Comparison of ENCODE assay signal across 9 cellular contexts in genomic region chr2:111659361-111660281, GRCh38.
DNase-seq lines count a peak whose midpoint lies in the region; ATAC-seq and TF ChIP-seq lines count a peak whose summit lies in the region.
"Had no signal": no experiment of that assay in that cellular context is flagged by ENCODE, and none has a peak within 500 bp of the region (broad histone marks: within the 10 kb centered on the region; RNA-seq: fewer than 3 reads in every experiment).

No MANE protein-coding gene starts in this region.

- peaks cover 47% of the 10 kb centered on the region for H3K27me3 Mint-ChIP-seq in activated CD4-positive, alpha-beta memory T cell treated with anti-CD3 and anti-CD28 coated beads, Interleukin-2, amount 10 ng/mL, durations not matched to agents 7 days and 5 days

- H3K4me1 Mint-ChIP-seq in activated CD4-positive, alpha-beta memory T cell treated with anti-CD3 and anti-CD28 coated beads, Interleukin-2, amount 10 ng/mL, durations not matched to agents 7 days and 5 days, result peaks cover 34% of the 10 kb centered on the region

- CTCF ChIA-PET in activated CD4-positive, alpha-beta memory T cell treated with anti-CD3 and anti-CD28 coated beads, Interleukin-2, amount 10 ng/mL, durations not matched to agents 7 days and 5 days (lab: Charles Lee), result no interaction called here

- H3K36me3 ChIP-seq in left ventricle myocardium inferior (no peaks in the 10 kb centered on the region), smooth muscle cell (ENCODE audit: low read depth) (no peaks in the 10 kb centered on the region)

- ATAC-seq in HG02678 (IDR thresholded peaks at IDR 0.05; ENCODE audit: unreplicated experiment) (no peak), HG03442 (IDR thresholded peaks at IDR 0.05; ENCODE audit: unreplicated experiment) (no peak)

- H3K27ac ChIP-seq in HL-60 (replicated peaks) (peak overlapping the region; percentile 26), left ventricle myocardium inferior (replicated peaks) (no peak overlapping the region), smooth muscle cell (ENCODE audit: low read depth) (peak overlapping the region; percentile 72)
- H3K27ac ChIP-seq: SK-N-MC had no signal

- no peaks in the 10 kb centered on the region for H3K9me3 Mint-ChIP-seq in activated CD4-positive, alpha-beta memory T cell treated with anti-CD3 and anti-CD28 coated beads, Interleukin-2, amount 10 ng/mL, durations not matched to agents 7 days and 5 days

- no peak overlapping the region for H3K27ac Mint-ChIP-seq in activated CD4-positive, alpha-beta memory T cell treated with anti-CD3 and anti-CD28 coated beads, Interleukin-2, amount 10 ng/mL, durations not matched to agents 7 days and 5 days

- H3K4me3 ChIP-seq in HL-60 (replicated peaks; ENCODE audit: insufficient read depth, low read length) (no peak overlapping the region), left ventricle myocardium inferior (no peak overlapping the region), smooth muscle cell (no peak overlapping the region)
- H3K4me3 ChIP-seq: SK-N-MC had no signal

- in situ Hi-C loops in SK-MEL-5 (cut with HindIII; ENCODE audit: low pct_unique_long_range_greater_than_20kb, low sequenced_read_pairs), result no loop called here

- H3K4me1 ChIP-seq in left ventricle myocardium inferior (peaks cover 8% of the 10 kb centered on the region), smooth muscle cell (ENCODE audit: low read depth) (no peaks in the 10 kb centered on the region)

- WGBS in smooth muscle cell (ENCODE audit: low lambda C conversion rate), result 71% methylated on average over 13 of the region's 13 CpGs

- TF ChIP-seq CTCF in HL-60 (IDR thresholded peaks at IDR 0.05; ENCODE audit: insufficient read depth, low read length), result no peak
- TF ChIP-seq CTCF in left ventricle myocardium inferior (IDR thresholded peaks at IDR 0.05; ENCODE audit: borderline replicate concordance), result no peak
- no peak for TF ChIP-seq CTCF in smooth muscle cell (IDR thresholded peaks at IDR 0.05; ENCODE audit: borderline replicate concordance, insufficient read depth, poor library complexity, severe bottlenecking)

- peak overlapping the region; percentile 48 for H3K9ac ChIP-seq in smooth muscle cell (ENCODE audit: low read depth)

- H3K4me3 Mint-ChIP-seq in activated CD4-positive, alpha-beta memory T cell treated with anti-CD3 and anti-CD28 coated beads, Interleukin-2, amount 10 ng/mL, durations not matched to agents 7 days and 5 days, result no peak overlapping the region

- no peak overlapping the region for H3K4me2 ChIP-seq in smooth muscle cell

- DNase-seq in HL-60 (ENCODE audit: low read depth in 1 of 2, low spot score in 1 of 2), result peak; percentile 86 to 88
- peak; percentile 65 for DNase-seq in SK-MEL-5 (ENCODE audit: low read depth, low spot score)
- peak; percentile 40 for DNase-seq in left ventricle myocardium inferior
- no peak for DNase-seq in smooth muscle cell (lab: John Stamatoyannopoulos, UW; ENCODE audit: unreplicated experiment)
- DNase-seq in NCI-H82 treated with DMSO at 0.1 percent for 48 hours (lab: John Stamatoyannopoulos, UW; ENCODE audit: unreplicated experiment), result no peak
- no peak for DNase-seq in activated CD4-positive, alpha-beta memory T cell treated with anti-CD3 and anti-CD28 coated beads, Interleukin-2, amount 10 ng/mL, durations not matched to agents 7 days and 5 days

- intact Hi-C loops in left ventricle myocardium inferior (cut with micrococcal nuclease), result no loop called here

- H3K36me3 Mint-ChIP-seq in activated CD4-positive, alpha-beta memory T cell treated with anti-CD3 and anti-CD28 coated beads, Interleukin-2, amount 10 ng/mL, durations not matched to agents 7 days and 5 days (ENCODE audit: low read depth), result no peaks in the 10 kb centered on the region

- H3F3A ChIP-seq in smooth muscle cell (ENCODE audit: low read depth), result no peaks in the 10 kb centered on the region

- H3K79me2 ChIP-seq in smooth muscle cell (ENCODE audit: low read depth), result no peaks in the 10 kb centered on the region

- no peak overlapping the region for H2AFZ ChIP-seq in smooth muscle cell (ENCODE audit: low read depth)

- no peaks in the 10 kb centered on the region for H3K9me3 ChIP-seq in left ventricle myocardium inferior (replicated peaks)
- H3K9me3 ChIP-seq in smooth muscle cell (replicated peaks; ENCODE audit: low read depth), result no peaks in the 10 kb centered on the region

- H3K27me3 ChIP-seq in HL-60 (ENCODE audit: insufficient read depth, poor library complexity, severe bottlenecking) (no peaks in the 10 kb centered on the region), left ventricle myocardium inferior (ENCODE audit: low read depth) (no peaks in the 10 kb centered on the region), smooth muscle cell (ENCODE audit: low read depth) (no peaks in the 10 kb centered on the region)

- POLR2A ChIA-PET in activated CD4-positive, alpha-beta memory T cell treated with anti-CD3 and anti-CD28 coated beads, Interleukin-2, amount 10 ng/mL, durations not matched to agents 7 days and 5 days (lab: Charles Lee), result no interaction called here

- no peaks in the 10 kb centered on the region for H4K20me1 ChIP-seq in smooth muscle cell (ENCODE audit: low read depth)

Comparison
In these comparisons a context has a peak if more than half of its experiments do, and no peak if none do; other contexts are left out.
1. DNase-seq: peak in HL-60 (2 of 2), SK-MEL-5 (single experiment) and left ventricle myocardium inferior (single experiment); none in smooth muscle cell (single experiment), NCI-H82 treated with DMSO at 0.1 percent for 48 hours (single experiment) and activated CD4-positive, alpha-beta memory T cell treated with anti-CD3 and anti-CD28 coated beads, Interleukin-2, amount 10 ng/mL, durations not matched to agents 7 days and 5 days (single experiment).